ENCODE assay signal across 20 cellular contexts in genomic region chr14:90687680-90688079, GRCh38.
"Had no signal": no experiment of that assay in that cellular context is flagged by ENCODE, and none has a peak within 500 bp of the region (broad histone marks: within the 10 kb centered on the region; RNA-seq: fewer than 3 reads in every experiment).

No MANE protein-coding gene starts in this region.

- H3K4me2 ChIP-seq: KMS-11 had no signal

- H3K4me3 ChIP-seq: SJSA1, SK-N-MC had no signal

- DNase-seq: Kasumi-1, MM.1S, NCI-H1092 treated with DMSO at 0.1 percent for 48 hours, NCI-H1436, NCI-H187, NCI-H2029, NCI-H2081 treated with DMSO at 0.1 percent for 48 hours, NCI-H2171, NCI-H226, NCI-H446, NCI-H510A, NCI-H524 treated with DMSO at 0.1 percent for 48 hours, NCI-H69, NCI-H774, Right ventricle myocardium superior, RPMI8226, SIG-M5 had no signal

- H3K9ac ChIP-seq: KMS-11 had no signal

- H3K27ac ChIP-seq: KMS-11, SJSA1, SK-N-MC had no signal

- H3K27me3 ChIP-seq: SJSA1 had no signal

- H3K9me3 ChIP-seq: SJSA1 had no signal

- H3K36me3 ChIP-seq: SJSA1 had no signal
